8 cellular contexts compared by ENCODE assay signal in genomic region chr2:167292430-167293171, GRCh38. TPM values are rescaled to one million over a fixed set of nuclear protein-coding genes. Genes with fewer than 3 reads are reported as not detected.
DNase-seq lines count a peak whose midpoint lies in the region; ATAC-seq, FAIRE-seq and TF ChIP-seq lines count a peak whose summit lies in the region.

B3GALT1 (plus strand) TSS chr2:167293001.

- DNase-seq in AG09319 (ENCODE audit: extremely low read depth, low read depth): peak; percentile 77
- peak; percentile 68 for DNase-seq in NCI-H2081 treated with DMSO at 0.1 percent for 48 hours (lab: John Stamatoyannopoulos, UW)
- peak; percentile 98 for DNase-seq in choroid plexus epithelial cell (ENCODE audit: low read depth)
- DNase-seq in kidney: peak; percentile 95
- peak; percentile 88 for DNase-seq in smooth muscle cell of the brain vasculature (ENCODE audit: low read depth, low spot score)

- FAIRE-seq in kidney (lab: Jason Lieb, UNC): no peak

- no peaks in the 10 kb centered on the region for H3K36me3 ChIP-seq in kidney (ENCODE audit: control insufficient read depth in 1 of 2, insufficient read depth in 2 of 2, low read length in 2 of 2)

- H3K4me1 ChIP-seq in kidney (ENCODE audit: control insufficient read depth in 1 of 2, insufficient read depth in 1 of 2, low read depth in 1 of 2, low read length in 2 of 2): peaks cover 0 to 14% of the 10 kb centered on the region in 2 donors

- ATAC-seq in GM18870 (IDR thresholded peaks at IDR 0.05; ENCODE audit: unreplicated experiment): peak; percentile 99
- peak; percentile 99 for ATAC-seq in HG03064 (IDR thresholded peaks at IDR 0.05; ENCODE audit: low read depth, unreplicated experiment)

- peak; percentile 40 for TF ChIP-seq CTCF in AG09319 (IDR thresholded peaks at IDR 0.05; ENCODE audit: low read depth, low read length)
- 0 out of 2 replicates have a peak, but pooled peaks have one; percentile 3 for TF ChIP-seq CTCF in WI38 (IDR thresholded peaks at IDR 0.05; ENCODE audit: low read depth, low read length)
- peak; percentile 61 for TF ChIP-seq CTCF in choroid plexus epithelial cell (conservative IDR thresholded peaks at IDR 0.05; ENCODE audit: low read depth, low read length)
- TF ChIP-seq CTCF in kidney (IDR thresholded peaks at IDR 0.05; ENCODE audit: borderline replicate concordance, extremely low read depth, insufficient read depth): no peak

- intact Hi-C loops in kidney (cut with DNase I): no loop called here

- no peaks in the 10 kb centered on the region for H3K9me3 ChIP-seq in kidney (ENCODE audit: control insufficient read depth in 1 of 2, low read length in 2 of 2)

- peak within 1 kb of the TSS in 1 of 2 donors; percentile 33 for H3K27ac ChIP-seq in kidney (ENCODE audit: low read depth in 2 of 2, low read length in 2 of 2)

- no peak within 1 kb of the TSS for H3K9ac ChIP-seq in kidney (ENCODE audit: low read length in 2 of 2)

- H3K4me3 ChIP-seq in WI38 (ENCODE audit: low read depth, low read length): peak within 1 kb of the TSS; percentile 70
- H3K4me3 ChIP-seq in choroid plexus epithelial cell (ENCODE audit: low read depth, low read length): peak within 1 kb of the TSS; percentile 79
- H3K4me3 ChIP-seq in kidney (ENCODE audit: low read length in 2 of 2): peak within 1 kb of the TSS; percentile 42 to 61

RNA-seq across cellular contexts. Expression of gene B3GALT1, which starts in this region (rescaled TPM):
- 0.13 TPM for total RNA-seq in kidney
- polyA plus RNA-seq in kidney (ENCODE audit: insufficient read depth, low read depth, low replicate concordance): not detected

Comparison
In these comparisons a context has a peak if more than half of its experiments do, and no peak if none do; other contexts are left out.
1. Peak in DNase-seq and H3K4me3 ChIP-seq in kidney; RNA of the gene not detected or under 1 TPM.